ENCODE assay signal across 2 cellular contexts in the genomic region with DNA sequence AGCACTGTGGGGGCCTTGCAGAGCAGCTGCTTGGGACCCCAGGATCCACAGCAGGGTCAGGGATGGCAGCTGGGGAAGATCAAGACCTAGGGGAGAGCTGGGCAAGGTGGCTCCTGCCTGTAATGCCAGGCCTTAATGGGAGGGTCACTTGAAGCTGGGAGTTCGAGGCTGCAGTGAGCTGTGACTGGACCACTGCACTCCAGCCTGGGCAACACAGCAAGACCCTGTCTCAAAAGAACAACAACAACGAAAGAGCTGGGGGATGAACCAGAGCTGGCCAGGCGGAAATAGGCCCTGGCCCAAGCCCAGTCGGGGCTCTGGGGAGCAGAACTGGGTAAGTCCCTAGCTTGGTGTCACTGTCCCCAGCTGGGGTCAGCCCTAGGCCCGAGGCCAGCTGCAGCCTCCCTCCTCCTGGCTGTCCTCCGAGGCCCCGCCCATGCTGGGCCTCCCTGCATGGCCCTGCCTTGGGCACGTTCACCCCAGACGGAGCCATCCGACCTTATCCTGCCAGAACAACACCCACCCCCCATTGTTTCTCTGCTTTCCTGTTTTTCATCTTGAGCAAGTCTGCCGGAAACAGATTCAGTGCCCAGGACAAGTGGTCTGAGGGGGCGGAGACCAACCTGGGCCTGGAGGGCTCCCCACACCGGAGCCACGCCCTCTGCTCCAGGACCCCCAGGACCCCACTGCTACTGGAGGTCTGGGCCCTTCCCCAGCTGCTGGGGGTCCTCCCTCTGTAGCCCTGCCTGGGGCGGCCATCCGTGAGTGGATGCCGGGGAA.
TF ChIP-seq lines count a peak whose summit lies in the region.

No MANE protein-coding gene starts in this region.

TF ChIP-seq in Ishikawa, 13 proteins besides CTCF, POLR2A, EP300 and RAD21:
- TF ChIP-seq NFIC (IDR thresholded peaks at IDR 0.05) (peak; percentile 57), CREB1 (IDR thresholded peaks at IDR 0.05; ENCODE audit: low read depth) (no peak), ZBTB7A (IDR thresholded peaks at IDR 0.05; ENCODE audit: low read depth) (peak; percentile 88), CEBPB (IDR thresholded peaks at IDR 0.05) (0 out of 2 replicates have a peak, but pooled peaks have one; percentile 28), EGR1 (IDR thresholded peaks at IDR 0.05) (peak; percentile 47; the same call in 1 of the 2 replicates), TCF12 (IDR thresholded peaks at IDR 0.05; ENCODE audit: low read depth) (peak; percentile 80)

TF ChIP-seq in HepG2, 621 proteins besides CTCF, POLR2A, EP300 and RAD21:
- TF ChIP-seq ZNF121 (CRISPR knock-in tag; IDR thresholded peaks at IDR 0.05), result peak; percentile 81
- TF ChIP-seq, protein P1, sequence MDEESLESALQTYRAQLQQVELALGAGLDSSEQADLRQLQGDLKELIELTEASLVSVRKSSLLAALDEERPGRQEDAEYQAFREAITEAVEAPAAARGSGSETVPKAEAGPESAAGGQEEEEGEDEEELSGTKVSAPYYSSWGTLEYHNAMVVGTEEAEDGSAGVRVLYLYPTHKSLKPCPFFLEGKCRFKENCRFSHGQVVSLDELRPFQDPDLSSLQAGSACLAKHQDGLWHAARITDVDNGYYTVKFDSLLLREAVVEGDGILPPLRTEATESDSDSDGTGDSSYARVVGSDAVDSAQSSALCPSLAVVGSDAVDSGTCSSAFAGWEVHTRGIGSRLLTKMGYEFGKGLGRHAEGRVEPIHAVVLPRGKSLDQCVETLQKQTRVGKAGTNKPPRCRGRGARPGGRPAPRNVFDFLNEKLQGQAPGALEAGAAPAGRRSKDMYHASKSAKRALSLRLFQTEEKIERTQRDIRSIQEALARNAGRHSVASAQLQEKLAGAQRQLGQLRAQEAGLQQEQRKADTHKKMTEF (CRISPR knock-in tag; IDR thresholded peaks at IDR 0.05), result no peak
